Comparison of ENCODE assay signal across 21 cellular contexts in the genomic region with DNA sequence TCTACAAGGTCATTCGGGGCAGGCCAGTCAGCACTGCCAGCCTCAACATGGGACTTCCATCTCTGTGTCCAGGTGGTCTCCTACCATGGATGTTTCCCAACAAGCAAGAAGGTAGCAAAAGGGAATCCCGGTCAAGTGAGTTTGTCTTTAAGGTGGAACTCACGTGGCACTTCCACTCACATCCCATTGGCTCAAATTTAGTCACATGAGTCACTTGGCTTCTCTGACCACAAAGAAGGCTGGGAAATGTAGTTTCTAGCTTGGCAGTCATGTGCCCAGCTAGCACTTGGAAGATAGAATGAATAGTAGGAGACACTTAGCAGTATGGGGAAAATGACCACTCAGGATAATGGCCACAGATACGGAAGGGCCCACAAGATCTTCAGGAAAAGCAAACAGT.
DNase-seq lines count a peak whose midpoint lies in the region; ATAC-seq, FAIRE-seq and TF ChIP-seq lines count a peak whose summit lies in the region.
"Had no signal": no experiment of that assay in that cellular context is flagged by ENCODE, and none has a peak within 500 bp of the region (broad histone marks: within the 10 kb centered on the region; RNA-seq: fewer than 3 reads in every experiment).

No MANE protein-coding gene starts in this region.

- BruUV-seq in HepG2 (replicated peaks; lab: Mats Ljungman, UMichigan) (no TSS peak), K562 (replicated peaks; lab: Mats Ljungman, UMichigan) (no TSS peak)

- H4K20me1 ChIP-seq in HepG2 (ENCODE audit: insufficient read depth, low read length) (no peaks in the 10 kb centered on the region), K562 (replicated peaks; ENCODE audit: control insufficient read depth, insufficient read depth, low read length) (no peaks in the 10 kb centered on the region)

- no peak for DNase-seq in HepG2 (ENCODE audit: low spot score)
- no peak for DNase-seq in right lobe of liver
- DNase-seq in LHCN-M2 (ENCODE audit: low read depth), result peak; percentile 2
- DNase-seq in K562 (ENCODE audit: extremely low read depth in 1 of 4, low spot score in 3 of 4), result peak; percentile 5 to 9 (median 6)
- DNase-seq in spleen, result no peak
- DNase-seq in NCI-H2029 (lab: John Stamatoyannopoulos, UW), result no peak
- no peak for DNase-seq in NCI-H2081 treated with DMSO at 0.1 percent for 48 hours (lab: John Stamatoyannopoulos, UW)
- DNase-seq: activated CD4-positive, alpha-beta memory T cell treated with anti-CD3 and anti-CD28 coated beads, Interleukin-2, amount 10 ng/mL, durations not matched to agents 7 days and 5 days; activated gamma-delta T cell treated with Interleukin-2 at 50 U/mL for 16 hours; activated T-cell treated with anti-CD3 and anti-CD28 coated beads for 4 hours; adrenal gland; brain microvascular endothelial cell; cortex of kidney; H9; Kasumi-1; NCI-H1417 treated with DMSO at 0.1 percent for 48 hours; NCI-H510A; T1000 had no signal

- H2AFZ ChIP-seq in HepG2 (ENCODE audit: low read length) (no peak overlapping the region), K562 (ENCODE audit: low read depth, low read length) (no peak overlapping the region)
- H2AFZ ChIP-seq: neural progenitor cell had no signal

- no peaks in the 10 kb centered on the region for H3K9me3 ChIP-seq in HepG2 (ENCODE audit: low read length)
- no peaks in the 10 kb centered on the region for H3K9me3 ChIP-seq in right lobe of liver
- H3K9me3 ChIP-seq in K562 (replicated peaks; ENCODE audit: control insufficient read depth, insufficient read depth, low read depth, low read length), result no peaks in the 10 kb centered on the region
- no peaks in the 10 kb centered on the region for H3K9me3 ChIP-seq in spleen
- H3K9me3 ChIP-seq: adrenal gland had no signal

- H3K27ac ChIP-seq in HepG2 (ENCODE audit: extremely low read length, insufficient read depth, low read length), result no peak overlapping the region
- peak overlapping the region in 1 of 3 donors; percentile 29 for H3K27ac ChIP-seq in right lobe of liver
- H3K27ac ChIP-seq in K562 (ENCODE audit: extremely low read depth, low read depth, low read length), result no peak overlapping the region
- peak overlapping the region in 5 of 8 donors; percentile 68 to 86 (median 78) for H3K27ac ChIP-seq in spleen
- H3K27ac ChIP-seq: brain microvascular endothelial cell, neural progenitor cell had no signal

- H3K27me3 ChIP-seq in HepG2 (ENCODE audit: control insufficient read depth in 1 of 2, insufficient read depth in 2 of 2, low read length in 2 of 2) (no peaks in the 10 kb centered on the region; a peak in 2 of 5 replicates), right lobe of liver (no peaks in the 10 kb centered on the region), K562 (ENCODE audit: control insufficient read depth in 2 of 2, insufficient read depth in 2 of 2, low read length in 2 of 2) (peaks cover 3 to 4% of the 10 kb centered on the region in 2 experiments; a peak in 2 of 5 replicates), spleen (replicated peaks in 1 of 7) (peaks cover 0 to 31% (median 0%) of the 10 kb centered on the region in 7 donors)
- H3K27me3 ChIP-seq: adrenal gland, brain microvascular endothelial cell, neural progenitor cell had no signal

- H3K9me1 ChIP-seq in K562 (ENCODE audit: control insufficient read depth, insufficient read depth, low read length), result no peaks in the 10 kb centered on the region

- no peak overlapping the region for H3K4me3 ChIP-seq in HepG2 (replicated peaks in 1 of 3; ENCODE audit: insufficient read depth in 1 of 3, low read depth in 2 of 3, low read length in 3 of 3)
- H3K4me3 ChIP-seq in right lobe of liver, result no peak overlapping the region
- H3K4me3 ChIP-seq in K562, result no peak overlapping the region
- no peak overlapping the region for H3K4me3 ChIP-seq in spleen
- H3K4me3 ChIP-seq: adrenal gland, neural progenitor cell had no signal

- in situ Hi-C loops in HepG2 (cut with HindIII; ENCODE audit: extremely low pct_ligation_motif_present, low pct_unique_long_range_greater_than_20kb) (no loop called here), K562 (cut with MboI) (no loop called here)

- WGBS in HepG2 (ENCODE audit: low lambda C conversion rate), result 10% methylated on average over 4 of the region's 4 CpGs
- WGBS in right lobe of liver (ENCODE audit: insufficient coverage, low coverage, low lambda C conversion rate, missing lambda C conversion rate), result 56% methylated on average over 2 of the region's 4 CpGs
- WGBS in K562 (ENCODE audit: insufficient coverage, low coverage, missing lambda C conversion rate), result 0% methylated on average over 4 of the region's 4 CpGs
- WGBS in spleen, 5 donors, result 74 to 93% (median 82%) methylated on average over 4 of the region's 4 CpGs

- CTCF ChIA-PET in HepG2 (lab: Yijun Ruan, JAX; ENCODE audit: low intra/inter-chr PET ratio, low total read pairs) (no interaction called here), K562 (lab: Yijun Ruan, JAX; ENCODE audit: low intra/inter-chr PET ratio) (no interaction called here)

- intact Hi-C loops in HepG2 (cut with micrococcal nuclease; ENCODE audit: unreplicated experiment), result no loop called here
- intact Hi-C loops in right lobe of liver (cut with DNase I), result no loop called here
- intact Hi-C loops in K562 (cut with micrococcal nuclease), result no loop called here
- intact Hi-C loops in spleen (cut with DNase I; ENCODE audit: low total_unique reads), result loop anchor here (5.0 kb wide), 1 partner anchor 256 kb away; the partner anchor contains the start of gene WSCD1

- no peaks in the 10 kb centered on the region for H3K4me1 ChIP-seq in HepG2 (ENCODE audit: insufficient read depth, low read length)
- no peaks in the 10 kb centered on the region for H3K4me1 ChIP-seq in right lobe of liver
- no peaks in the 10 kb centered on the region for H3K4me1 ChIP-seq in K562 (replicated peaks in 1 of 2; ENCODE audit: control insufficient read depth in 2 of 2, insufficient read depth in 2 of 2, low read length in 2 of 2)
- H3K4me1 ChIP-seq in spleen, result peaks cover 0 to 40% (median 13%) of the 10 kb centered on the region in 6 donors
- H3K4me1 ChIP-seq: adrenal gland, neural progenitor cell had no signal

- TF ChIP-seq POLR2A in HepG2 (IDR thresholded peaks at IDR 0.05; ENCODE audit: insufficient read depth in 1 of 2, low read depth in 2 of 2, low read length in 2 of 2) (no peak), right lobe of liver (IDR thresholded peaks at IDR 0.05) (no peak), K562 (conservative IDR thresholded peaks at IDR 0.05) (no peak), spleen (IDR thresholded peaks at IDR 0.05) (no peak)

- TF ChIP-seq CTCF in HepG2 (CRISPR knock-in tag; IDR thresholded peaks at IDR 0.05), result no peak
- no peak for TF ChIP-seq CTCF in right lobe of liver (IDR thresholded peaks at IDR 0.05)
- no peak for TF ChIP-seq CTCF in K562 (IDR thresholded peaks at IDR 0.05 in 2 of 3, conservative IDR thresholded peaks at IDR 0.05 in 1 of 3; ENCODE audit: insufficient read depth in 2 of 3, low read depth in 1 of 3, low read length in 3 of 3)
- TF ChIP-seq CTCF in spleen (IDR thresholded peaks at IDR 0.05 in 8 of 11, conservative IDR thresholded peaks at IDR 0.05 in 3 of 11), result no peak

- no peak for FAIRE-seq in HepG2 (lab: Jason Lieb, UNC)
- no peak for FAIRE-seq in K562 (lab: Jason Lieb, UNC)

- no peak for TF ChIP-seq EP300 in HepG2 (IDR thresholded peaks at IDR 0.05; ENCODE audit: low read depth in 2 of 2, low read length in 2 of 2)
- TF ChIP-seq EP300 in HepG2 (CRISPR knock-in tag; IDR thresholded peaks at IDR 0.05; ENCODE audit: borderline replicate concordance), result no peak
- TF ChIP-seq EP300 in K562 (IDR thresholded peaks at IDR 0.05; ENCODE audit: low read length), result no peak

- H3K9ac ChIP-seq in HepG2 (ENCODE audit: insufficient read depth, low read depth, low read length), result no peak overlapping the region
- no peak overlapping the region for H3K9ac ChIP-seq in K562 (ENCODE audit: insufficient read depth in 1 of 2, low read depth in 2 of 2, low read length in 2 of 2)
- H3K9ac ChIP-seq: neural progenitor cell had no signal

- POLR2A ChIA-PET in HepG2 (lab: Yijun Ruan, JAX) (no interaction called here), K562 (lab: Yijun Ruan, JAX) (no interaction called here)

- H3K36me3 ChIP-seq in HepG2 (replicated peaks in 1 of 2; ENCODE audit: control insufficient read depth in 1 of 2, insufficient read depth in 2 of 2, low read length in 2 of 2) (no peaks in the 10 kb centered on the region), right lobe of liver (no peaks in the 10 kb centered on the region), K562 (ENCODE audit: control insufficient read depth, insufficient read depth, low read length) (no peaks in the 10 kb centered on the region), spleen (no peaks in the 10 kb centered on the region)
- H3K36me3 ChIP-seq: adrenal gland, brain microvascular endothelial cell, neural progenitor cell had no signal

- H3K79me2 ChIP-seq in HepG2 (ENCODE audit: insufficient read depth, low read length), result no peaks in the 10 kb centered on the region
- no peaks in the 10 kb centered on the region for H3K79me2 ChIP-seq in K562 (ENCODE audit: control insufficient read depth, insufficient read depth, low read length)

- H3K4me2 ChIP-seq in HepG2 (ENCODE audit: low read depth, low read length) (no peak overlapping the region), K562 (ENCODE audit: insufficient read depth, low read length) (no peak overlapping the region)
- H3K4me2 ChIP-seq: neural progenitor cell had no signal

- no peak for TF ChIP-seq RAD21 in HepG2 (CRISPR knock-in tag; IDR thresholded peaks at IDR 0.05)
- no peak for TF ChIP-seq RAD21 in K562 (CRISPR knock-in tag; conservative IDR thresholded peaks at IDR 0.05 in 1 of 2, IDR thresholded peaks at IDR 0.05 in 1 of 2)

- ATAC-seq in HepG2 (no peak), right lobe of liver (no peak), K562 (0 out of 3 replicates have a peak, but pooled peaks have one; percentile 49), GM19467 (IDR thresholded peaks at IDR 0.05; ENCODE audit: unreplicated experiment) (no peak)
- ATAC-seq: stimulated activated memory B cell treated with anti-CD40 and anti-IgM and Interleukin-4, amounts not matched to agents 10 μg/mL and 1 μg/mL and 100 μg/mL, for 72 hours had no signal

TF ChIP-seq in HepG2, 621 proteins besides CTCF, POLR2A, EP300 and RAD21 (continues in another document):
- TF ChIP-seq KAT7 (CRISPR knock-in tag; IDR thresholded peaks at IDR 0.05; ENCODE audit: borderline replicate concordance) (no peak), FOXJ3 (CRISPR knock-in tag; IDR thresholded peaks at IDR 0.05; ENCODE audit: borderline replicate concordance) (no peak), ZNF33A (CRISPR knock-in tag; IDR thresholded peaks at IDR 0.05; ENCODE audit: borderline replicate concordance) (no peak)

TF ChIP-seq in K562, 482 proteins besides CTCF, POLR2A, EP300 and RAD21 (continues in another document):
- TF ChIP-seq, protein P1, sequence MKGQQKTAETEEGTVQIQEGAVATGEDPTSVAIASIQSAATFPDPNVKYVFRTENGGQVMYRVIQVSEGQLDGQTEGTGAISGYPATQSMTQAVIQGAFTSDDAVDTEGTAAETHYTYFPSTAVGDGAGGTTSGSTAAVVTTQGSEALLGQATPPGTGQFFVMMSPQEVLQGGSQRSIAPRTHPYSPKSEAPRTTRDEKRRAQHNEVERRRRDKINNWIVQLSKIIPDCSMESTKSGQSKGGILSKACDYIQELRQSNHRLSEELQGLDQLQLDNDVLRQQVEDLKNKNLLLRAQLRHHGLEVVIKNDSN (CRISPR knock-in tag; IDR thresholded peaks at IDR 0.05), result peak; percentile 70

Comparison
In these comparisons a context has a peak if more than half of its experiments do, and no peak if none do; other contexts are left out.
1. DNase-seq: peak in LHCN-M2 (single experiment) and K562 (4 of 4); none in HepG2 (single experiment), right lobe of liver (0 of 3), spleen (single experiment), NCI-H2029 (single experiment) and NCI-H2081 treated with DMSO at 0.1 percent for 48 hours (single experiment).
2. H3K27ac ChIP-seq: peak in spleen (5 of 8); none in HepG2 (single experiment) and K562 (single experiment).
3. Of the 241 proteins assayed by ChIP-seq in both HepG2 and K562: peak only in HepG2: none; only in K562: HCFC1 and RAD51; in both: NFYB and ZNF143; in neither: 236; mixed calls (peak in some experiments, not most) for 1.